2 cellular contexts compared by ENCODE assay signal in genomic region chr18:12434541-12434929, GRCh38.
TF ChIP-seq lines count a peak whose summit lies in the region.

No MANE protein-coding gene starts in this region.

TF ChIP-seq in GM23338, 12 proteins besides CTCF, POLR2A, EP300 and RAD21 (continued from another document):
- TF ChIP-seq REST (IDR thresholded peaks at IDR 0.05; ENCODE audit: unreplicated experiment) (no peak), CREB1 (CRISPR knock-in tag; IDR thresholded peaks at IDR 0.05; ENCODE audit: low read depth) (no peak), STAT1 (IDR thresholded peaks at IDR 0.05; ENCODE audit: unreplicated experiment) (no peak), EZH2 (IDR thresholded peaks at IDR 0.05; ENCODE audit: low read depth, unreplicated experiment) (no peak), EZH2phosphoT487 (IDR thresholded peaks at IDR 0.05; ENCODE audit: unreplicated experiment) (no peak), NANOG (IDR thresholded peaks at IDR 0.05; ENCODE audit: borderline replicate concordance) (no peak), ZNF114 (CRISPR knock-in tag; IDR thresholded peaks at IDR 0.05) (no peak), POLR2AphosphoS5 (IDR thresholded peaks at IDR 0.05; ENCODE audit: low read depth) (no peak), ZNF331 (CRISPR knock-in tag; IDR thresholded peaks at IDR 0.05; ENCODE audit: low read depth) (no peak)
- TF ChIP-seq, protein P1, sequence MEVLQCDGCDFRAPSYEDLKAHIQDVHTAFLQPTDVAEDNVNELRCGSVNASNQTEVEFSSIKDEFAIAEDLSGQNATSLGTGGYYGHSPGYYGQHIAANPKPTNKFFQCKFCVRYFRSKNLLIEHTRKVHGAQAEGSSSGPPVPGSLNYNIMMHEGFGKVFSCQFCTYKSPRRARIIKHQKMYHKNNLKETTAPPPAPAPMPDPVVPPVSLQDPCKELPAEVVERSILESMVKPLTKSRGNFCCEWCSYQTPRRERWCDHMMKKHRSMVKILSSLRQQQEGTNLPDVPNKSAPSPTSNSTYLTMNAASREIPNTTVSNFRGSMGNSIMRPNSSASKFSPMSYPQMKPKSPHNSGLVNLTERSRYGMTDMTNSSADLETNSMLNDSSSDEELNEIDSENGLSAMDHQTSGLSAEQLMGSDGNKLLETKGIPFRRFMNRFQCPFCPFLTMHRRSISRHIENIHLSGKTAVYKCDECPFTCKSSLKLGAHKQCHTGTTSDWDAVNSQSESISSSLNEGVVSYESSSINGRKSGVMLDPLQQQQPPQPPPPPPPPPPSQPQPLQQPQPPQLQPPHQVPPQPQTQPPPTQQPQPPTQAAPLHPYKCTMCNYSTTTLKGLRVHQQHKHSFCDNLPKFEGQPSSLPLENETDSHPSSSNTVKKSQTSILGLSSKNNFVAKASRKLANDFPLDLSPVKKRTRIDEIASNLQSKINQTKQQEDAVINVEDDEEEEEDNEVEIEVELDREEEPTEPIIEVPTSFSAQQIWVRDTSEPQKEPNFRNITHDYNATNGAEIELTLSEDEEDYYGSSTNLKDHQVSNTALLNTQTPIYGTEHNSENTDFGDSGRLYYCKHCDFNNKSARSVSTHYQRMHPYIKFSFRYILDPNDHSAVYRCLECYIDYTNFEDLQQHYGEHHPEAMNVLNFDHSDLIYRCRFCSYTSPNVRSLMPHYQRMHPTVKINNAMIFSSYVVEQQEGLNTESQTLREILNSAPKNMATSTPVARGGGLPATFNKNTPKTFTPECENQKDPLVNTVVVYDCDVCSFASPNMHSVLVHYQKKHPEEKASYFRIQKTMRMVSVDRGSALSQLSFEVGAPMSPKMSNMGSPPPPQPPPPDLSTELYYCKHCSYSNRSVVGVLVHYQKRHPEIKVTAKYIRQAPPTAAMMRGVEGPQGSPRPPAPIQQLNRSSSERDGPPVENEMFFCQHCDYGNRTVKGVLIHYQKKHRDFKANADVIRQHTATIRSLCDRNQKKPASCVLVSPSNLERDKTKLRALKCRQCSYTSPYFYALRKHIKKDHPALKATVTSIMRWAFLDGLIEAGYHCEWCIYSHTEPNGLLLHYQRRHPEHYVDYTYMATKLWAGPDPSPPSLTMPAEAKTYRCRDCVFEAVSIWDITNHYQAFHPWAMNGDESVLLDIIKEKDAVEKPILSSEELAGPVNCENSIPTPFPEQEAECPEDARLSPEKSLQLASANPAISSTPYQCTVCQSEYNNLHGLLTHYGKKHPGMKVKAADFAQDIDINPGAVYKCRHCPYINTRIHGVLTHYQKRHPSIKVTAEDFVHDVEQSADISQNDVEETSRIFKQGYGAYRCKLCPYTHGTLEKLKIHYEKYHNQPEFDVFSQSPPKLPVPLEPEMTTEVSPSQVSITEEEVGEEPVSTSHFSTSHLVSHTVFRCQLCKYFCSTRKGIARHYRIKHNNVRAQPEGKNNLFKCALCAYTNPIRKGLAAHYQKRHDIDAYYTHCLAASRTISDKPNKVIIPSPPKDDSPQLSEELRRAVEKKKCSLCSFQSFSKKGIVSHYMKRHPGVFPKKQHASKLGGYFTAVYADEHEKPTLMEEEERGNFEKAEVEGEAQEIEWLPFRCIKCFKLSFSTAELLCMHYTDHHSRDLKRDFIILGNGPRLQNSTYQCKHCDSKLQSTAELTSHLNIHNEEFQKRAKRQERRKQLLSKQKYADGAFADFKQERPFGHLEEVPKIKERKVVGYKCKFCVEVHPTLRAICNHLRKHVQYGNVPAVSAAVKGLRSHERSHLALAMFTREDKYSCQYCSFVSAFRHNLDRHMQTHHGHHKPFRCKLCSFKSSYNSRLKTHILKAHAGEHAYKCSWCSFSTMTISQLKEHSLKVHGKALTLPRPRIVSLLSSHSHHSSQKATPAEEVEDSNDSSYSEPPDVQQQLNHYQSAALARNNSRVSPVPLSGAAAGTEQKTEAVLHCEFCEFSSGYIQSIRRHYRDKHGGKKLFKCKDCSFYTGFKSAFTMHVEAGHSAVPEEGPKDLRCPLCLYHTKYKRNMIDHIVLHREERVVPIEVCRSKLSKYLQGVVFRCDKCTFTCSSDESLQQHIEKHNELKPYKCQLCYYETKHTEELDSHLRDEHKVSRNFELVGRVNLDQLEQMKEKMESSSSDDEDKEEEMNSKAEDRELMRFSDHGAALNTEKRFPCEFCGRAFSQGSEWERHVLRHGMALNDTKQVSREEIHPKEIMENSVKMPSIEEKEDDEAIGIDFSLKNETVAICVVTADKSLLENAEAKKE (CRISPR knock-in tag; IDR thresholded peaks at IDR 0.05): no peak

TF ChIP-seq in WTC11, 78 proteins besides CTCF, POLR2A, EP300 and RAD21 (continued from another document):
- TF ChIP-seq, protein P2, sequence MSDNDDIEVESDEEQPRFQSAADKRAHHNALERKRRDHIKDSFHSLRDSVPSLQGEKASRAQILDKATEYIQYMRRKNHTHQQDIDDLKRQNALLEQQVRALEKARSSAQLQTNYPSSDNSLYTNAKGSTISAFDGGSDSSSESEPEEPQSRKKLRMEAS (CRISPR knock-in tag; IDR thresholded peaks at IDR 0.05): no peak
